In genomic region chr15:29919380-29919881, GRCh38 we compare ENCODE assay signal across 26 cellular contexts.
DNase-seq lines count a peak whose midpoint lies in the region; ATAC-seq, FAIRE-seq and TF ChIP-seq lines count a peak whose summit lies in the region.
"Had no signal": no experiment of that assay in that cellular context is flagged by ENCODE, and none has a peak within 500 bp of the region (broad histone marks: within the 10 kb centered on the region; RNA-seq: fewer than 3 reads in every experiment).

No MANE protein-coding gene starts in this region.

- no peak for ATAC-seq in GM23338
- ATAC-seq in left lobe of liver, result no peak
- ATAC-seq: HepG2 had no signal

- H3K27me3 Mint-ChIP-seq in GM23338 (ENCODE audit: insufficient read depth, low read depth, poor library complexity), result peaks cover 5% of the 10 kb centered on the region
- H3K27me3 Mint-ChIP-seq in glutamatergic neuron (ENCODE audit: unreplicated experiment), result peaks cover 16% of the 10 kb centered on the region

- H3K4me1 Mint-ChIP-seq in GM23338 (peaks cover 38% of the 10 kb centered on the region), glutamatergic neuron (ENCODE audit: low read depth, unreplicated experiment) (peaks cover 45% of the 10 kb centered on the region)
- H3K4me1 Mint-ChIP-seq: CD4-positive, CD25-positive, alpha-beta regulatory T cell had no signal

- H2AFZ ChIP-seq in GM23338 (peak overlapping the region; percentile 11; the same call in 1 of the 2 replicates), PC-9 (no peak overlapping the region), parathyroid adenoma (no peak overlapping the region)

- H3K4me2 ChIP-seq in GM23338 (no peak overlapping the region), PC-9 (peak overlapping the region; percentile 89), parathyroid adenoma (ENCODE audit: low read length) (no peak overlapping the region)

- H3K4me1 ChIP-seq in GM23338 (ENCODE audit: insufficient read depth) (peaks cover 33% of the 10 kb centered on the region), PC-9 (replicated peaks; ENCODE audit: insufficient read depth) (peaks cover 66% of the 10 kb centered on the region), parathyroid adenoma (peaks cover 4% of the 10 kb centered on the region)

- H4K20me1 ChIP-seq in GM23338 (replicated peaks; ENCODE audit: insufficient read depth) (no peaks in the 10 kb centered on the region), PC-9 (ENCODE audit: insufficient read depth) (no peaks in the 10 kb centered on the region)

- H3K79me2 ChIP-seq in GM23338 (replicated peaks; ENCODE audit: insufficient read depth), result no peaks in the 10 kb centered on the region
- H3K79me2 ChIP-seq in PC-9 (ENCODE audit: low read depth), result no peaks in the 10 kb centered on the region
- H3K79me2 ChIP-seq in parathyroid adenoma, result no peaks in the 10 kb centered on the region

- intact Hi-C loops in PC-9 (cut with micrococcal nuclease; ENCODE audit: unreplicated experiment), result no loop called here

- BruUV-seq in PC-9 (replicated peaks; lab: Mats Ljungman, UMichigan), result no TSS peak

- H3K36me3 Mint-ChIP-seq in GM23338 (ENCODE audit: low read depth), result no peaks in the 10 kb centered on the region
- no peaks in the 10 kb centered on the region for H3K36me3 Mint-ChIP-seq in glutamatergic neuron (ENCODE audit: unreplicated experiment)
- H3K36me3 Mint-ChIP-seq: CD4-positive, CD25-positive, alpha-beta regulatory T cell had no signal

- H3K9me3 ChIP-seq in PC-9 (ENCODE audit: insufficient read depth, low read depth) (no peaks in the 10 kb centered on the region), parathyroid adenoma (ENCODE audit: control insufficient read depth, low read length) (no peaks in the 10 kb centered on the region)
- H3K9me3 ChIP-seq: Peyer's patch had no signal

- H3K9me3 Mint-ChIP-seq in GM23338 (no peaks in the 10 kb centered on the region), glutamatergic neuron (ENCODE audit: unreplicated experiment) (peaks cover 13% of the 10 kb centered on the region)
- H3K9me3 Mint-ChIP-seq: HFFc6 had no signal

- H3F3A ChIP-seq in GM23338 (replicated peaks; ENCODE audit: low read depth) (no peaks in the 10 kb centered on the region), PC-9 (ENCODE audit: insufficient read depth, low read depth) (peaks cover 29% of the 10 kb centered on the region)

- H3K9me2 ChIP-seq in GM23338 (ENCODE audit: insufficient read depth), result no peaks in the 10 kb centered on the region
- no peaks in the 10 kb centered on the region for H3K9me2 ChIP-seq in PC-9 (ENCODE audit: insufficient read depth)

- no peak overlapping the region for H3K9ac ChIP-seq in parathyroid adenoma

- H3K27me3 ChIP-seq in GM23338 (ENCODE audit: insufficient read depth) (no peaks in the 10 kb centered on the region), PC-9 (ENCODE audit: insufficient read depth, low read depth) (no peaks in the 10 kb centered on the region), parathyroid adenoma (ENCODE audit: control insufficient read depth, insufficient read depth, low read length) (no peaks in the 10 kb centered on the region)
- H3K27me3 ChIP-seq: Peyer's patch had no signal

- H3K27ac Mint-ChIP-seq in GM23338, result 0 out of 2 replicates have a peak overlapping the region, but pooled peaks have one; percentile 9
- peak overlapping the region; percentile 87 for H3K27ac Mint-ChIP-seq in glutamatergic neuron (ENCODE audit: unreplicated experiment)
- H3K27ac Mint-ChIP-seq: CD4-positive, CD25-positive, alpha-beta regulatory T cell; HFFc6 had no signal

- POLR2A ChIA-PET in PC-9 (lab: Charles Lee; ENCODE audit: unreplicated experiment), result no interaction called here

- TF ChIP-seq CTCF in GM23338 (conservative IDR thresholded peaks at IDR 0.05; ENCODE audit: low read depth in 2 of 2) (no peak), PC-9 (conservative IDR thresholded peaks at IDR 0.05) (no peak), glutamatergic neuron (IDR thresholded peaks at IDR 0.05; ENCODE audit: partially characterized antibody, unreplicated experiment) (no peak), parathyroid adenoma (IDR thresholded peaks at IDR 0.05) (no peak)

- H3K36me3 ChIP-seq in GM23338 (ENCODE audit: insufficient read depth), result no peaks in the 10 kb centered on the region
- no peaks in the 10 kb centered on the region for H3K36me3 ChIP-seq in PC-9 (ENCODE audit: low read depth)
- H3K36me3 ChIP-seq in parathyroid adenoma (ENCODE audit: control insufficient read depth, insufficient read depth, low read length), result no peaks in the 10 kb centered on the region
- H3K36me3 ChIP-seq: Peyer's patch had no signal

- H3K4me3 Mint-ChIP-seq in GM23338 (no peak overlapping the region), glutamatergic neuron (ENCODE audit: unreplicated experiment) (peak overlapping the region; percentile 65)
- H3K4me3 Mint-ChIP-seq: CD4-positive, CD25-positive, alpha-beta regulatory T cell; HFFc6 had no signal

- H3K27ac ChIP-seq in GM23338 (ENCODE audit: low read depth) (no peak overlapping the region), PC-9 (peak overlapping the region; percentile 90; the same call in 1 of the 2 replicates), parathyroid adenoma (peak overlapping the region; percentile 58)
- H3K27ac ChIP-seq: HL-60, Peyer's patch had no signal

- no peak for DNase-seq in GM23338 (ENCODE audit: low spot score)
- no peak for DNase-seq in PC-9
- DNase-seq in glutamatergic neuron, result peak; percentile 20
- DNase-seq in RCC 7860 (ENCODE audit: low spot score), result no peak
- no peak for DNase-seq in left lobe of liver (ENCODE audit: low spot score)
- no peak for DNase-seq in activated CD4-positive, alpha-beta T cell treated with anti-CD3 and anti-CD28 coated beads for 4 hours
- DNase-seq: CD4-positive, CD25-positive, alpha-beta regulatory T cell; DMS153; HFFc6; KG1; NCI-H1092 treated with DMSO at 0.1 percent for 48 hours; NCI-H1436 treated with DMSO at 0.1 percent for 48 hours; NCI-H2029; NCI-H2227 treated with DMSO at 0.1 percent for 48 hours; NCI-H510A; NCI-H774; NK-92 treated with Interleukin-12 subunit alpha and Interleukin-12 subunit beta, amount 100 ng/mL, for 24 hours; Peyer's patch; Right ventricle myocardium superior had no signal

- CTCF ChIA-PET in PC-9 (lab: Charles Lee), result no interaction called here

- no peak for FAIRE-seq in RCC 7860 (lab: Jason Lieb, UNC)
- FAIRE-seq: G401.6, GM12892, GM18507, H54, HepG2 had no signal

- H3K4me3 ChIP-seq in GM23338, result no peak overlapping the region
- no peak overlapping the region for H3K4me3 ChIP-seq in PC-9
- no peak overlapping the region for H3K4me3 ChIP-seq in parathyroid adenoma (ENCODE audit: low read depth, low read length)
- H3K4me3 ChIP-seq: Peyer's patch had no signal

TF ChIP-seq in GM23338, 12 proteins besides CTCF, POLR2A, EP300 and RAD21:
- TF ChIP-seq JUNB (IDR thresholded peaks at IDR 0.05; ENCODE audit: unreplicated experiment), result no peak
- TF ChIP-seq EZH2phosphoT487 (IDR thresholded peaks at IDR 0.05; ENCODE audit: unreplicated experiment), result no peak
